In the genomic region with DNA sequence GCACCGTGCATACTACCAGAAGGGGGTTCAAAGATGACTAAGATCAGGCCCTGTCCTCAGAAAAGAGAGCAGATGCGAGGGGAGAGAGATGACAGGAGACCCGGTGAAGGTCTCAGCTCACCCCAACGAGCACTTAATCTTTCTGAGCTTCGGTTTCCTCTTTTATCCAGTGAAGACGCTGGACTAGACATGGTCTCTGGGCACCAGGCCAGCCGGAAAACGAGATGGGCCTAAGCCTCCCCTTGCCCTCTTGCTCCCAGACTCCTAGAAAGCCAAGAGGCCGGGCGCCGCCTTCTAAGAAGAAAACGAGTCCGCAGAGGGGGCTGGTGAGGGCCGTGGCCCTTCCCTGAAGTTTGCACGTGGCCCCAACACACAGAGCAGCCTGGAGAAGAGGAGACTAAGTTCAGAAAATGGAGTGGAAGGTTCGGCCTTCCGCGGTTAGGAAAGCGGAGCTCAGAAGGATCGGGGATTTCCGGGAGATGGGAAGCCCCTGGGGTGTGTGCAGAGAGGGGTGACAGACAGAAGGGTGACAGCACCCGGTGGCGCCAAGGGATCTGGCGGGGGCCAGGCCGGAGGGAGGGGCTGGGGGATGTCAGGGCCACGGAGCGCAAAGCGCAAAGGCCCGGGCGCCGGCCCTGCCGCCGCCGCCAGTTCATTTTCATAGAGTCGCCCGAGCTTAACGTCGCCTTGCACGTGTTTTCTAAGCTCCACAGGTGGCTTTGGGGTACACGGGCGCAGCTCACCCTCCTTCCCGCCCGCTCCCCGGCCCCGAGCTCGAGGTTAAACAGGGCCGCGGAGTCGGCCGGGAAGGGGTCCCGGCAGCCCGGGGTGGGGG, we compare ENCODE assay signal across 1 cellular context.
TF ChIP-seq lines count a peak whose summit lies in the region.

No MANE protein-coding gene starts in this region.

TF ChIP-seq in WTC11, 78 proteins besides CTCF, POLR2A, EP300 and RAD21 (continued from another document):
- TF ChIP-seq, protein P1, sequence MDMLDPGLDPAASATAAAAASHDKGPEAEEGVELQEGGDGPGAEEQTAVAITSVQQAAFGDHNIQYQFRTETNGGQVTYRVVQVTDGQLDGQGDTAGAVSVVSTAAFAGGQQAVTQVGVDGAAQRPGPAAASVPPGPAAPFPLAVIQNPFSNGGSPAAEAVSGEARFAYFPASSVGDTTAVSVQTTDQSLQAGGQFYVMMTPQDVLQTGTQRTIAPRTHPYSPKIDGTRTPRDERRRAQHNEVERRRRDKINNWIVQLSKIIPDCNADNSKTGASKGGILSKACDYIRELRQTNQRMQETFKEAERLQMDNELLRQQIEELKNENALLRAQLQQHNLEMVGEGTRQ (CRISPR knock-in tag; IDR thresholded peaks at IDR 0.05) = no peak
- TF ChIP-seq, protein P2, sequence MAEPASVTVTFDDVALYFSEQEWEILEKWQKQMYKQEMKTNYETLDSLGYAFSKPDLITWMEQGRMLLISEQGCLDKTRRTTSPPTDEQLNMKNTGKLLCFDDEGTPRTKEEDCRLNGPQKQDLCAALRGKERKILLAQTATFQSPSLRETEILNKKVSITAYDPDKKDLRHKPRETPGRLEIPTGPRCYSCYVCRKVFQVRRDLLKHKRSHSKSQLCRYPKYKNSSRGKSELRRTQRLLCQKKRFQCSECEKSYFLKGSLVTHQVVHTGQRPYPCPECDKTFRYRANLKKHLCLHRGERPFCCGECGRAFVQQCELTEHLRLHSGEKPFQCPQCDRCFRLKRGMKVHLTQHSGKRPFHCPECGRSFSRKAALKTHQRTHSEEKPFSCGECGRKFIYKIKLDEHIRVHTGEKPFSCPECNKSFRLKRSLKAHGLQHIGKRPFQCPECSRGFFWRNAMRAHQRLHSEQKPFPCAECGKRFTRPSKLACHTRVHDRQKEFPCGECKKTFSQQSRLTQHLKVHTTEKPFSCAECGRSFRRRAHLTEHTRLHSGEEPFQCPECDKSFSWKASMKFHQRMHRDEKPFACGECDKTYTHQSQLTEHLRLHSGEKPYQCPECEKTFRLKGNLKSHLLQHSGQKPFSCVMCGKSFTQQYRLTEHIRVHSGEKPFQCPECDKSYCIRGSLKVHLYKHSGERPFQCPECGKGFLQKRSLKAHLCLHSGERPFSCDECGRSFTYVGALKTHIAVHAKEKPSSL (CRISPR knock-in tag; conservative IDR thresholded peaks at IDR 0.05) = no peak
- TF ChIP-seq, protein P3, sequence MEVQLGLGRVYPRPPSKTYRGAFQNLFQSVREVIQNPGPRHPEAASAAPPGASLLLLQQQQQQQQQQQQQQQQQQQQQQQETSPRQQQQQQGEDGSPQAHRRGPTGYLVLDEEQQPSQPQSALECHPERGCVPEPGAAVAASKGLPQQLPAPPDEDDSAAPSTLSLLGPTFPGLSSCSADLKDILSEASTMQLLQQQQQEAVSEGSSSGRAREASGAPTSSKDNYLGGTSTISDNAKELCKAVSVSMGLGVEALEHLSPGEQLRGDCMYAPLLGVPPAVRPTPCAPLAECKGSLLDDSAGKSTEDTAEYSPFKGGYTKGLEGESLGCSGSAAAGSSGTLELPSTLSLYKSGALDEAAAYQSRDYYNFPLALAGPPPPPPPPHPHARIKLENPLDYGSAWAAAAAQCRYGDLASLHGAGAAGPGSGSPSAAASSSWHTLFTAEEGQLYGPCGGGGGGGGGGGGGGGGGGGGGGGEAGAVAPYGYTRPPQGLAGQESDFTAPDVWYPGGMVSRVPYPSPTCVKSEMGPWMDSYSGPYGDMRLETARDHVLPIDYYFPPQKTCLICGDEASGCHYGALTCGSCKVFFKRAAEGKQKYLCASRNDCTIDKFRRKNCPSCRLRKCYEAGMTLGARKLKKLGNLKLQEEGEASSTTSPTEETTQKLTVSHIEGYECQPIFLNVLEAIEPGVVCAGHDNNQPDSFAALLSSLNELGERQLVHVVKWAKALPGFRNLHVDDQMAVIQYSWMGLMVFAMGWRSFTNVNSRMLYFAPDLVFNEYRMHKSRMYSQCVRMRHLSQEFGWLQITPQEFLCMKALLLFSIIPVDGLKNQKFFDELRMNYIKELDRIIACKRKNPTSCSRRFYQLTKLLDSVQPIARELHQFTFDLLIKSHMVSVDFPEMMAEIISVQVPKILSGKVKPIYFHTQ (CRISPR knock-in tag; IDR thresholded peaks at IDR 0.05) = no peak
- TF ChIP-seq GRHL2 (CRISPR knock-in tag; IDR thresholded peaks at IDR 0.05; ENCODE audit: insufficient replicate concordance, severe bottlenecking) = no peak
- no peak for TF ChIP-seq NFE2L1 (CRISPR knock-in tag; IDR thresholded peaks at IDR 0.05)
